In the genomic region with DNA sequence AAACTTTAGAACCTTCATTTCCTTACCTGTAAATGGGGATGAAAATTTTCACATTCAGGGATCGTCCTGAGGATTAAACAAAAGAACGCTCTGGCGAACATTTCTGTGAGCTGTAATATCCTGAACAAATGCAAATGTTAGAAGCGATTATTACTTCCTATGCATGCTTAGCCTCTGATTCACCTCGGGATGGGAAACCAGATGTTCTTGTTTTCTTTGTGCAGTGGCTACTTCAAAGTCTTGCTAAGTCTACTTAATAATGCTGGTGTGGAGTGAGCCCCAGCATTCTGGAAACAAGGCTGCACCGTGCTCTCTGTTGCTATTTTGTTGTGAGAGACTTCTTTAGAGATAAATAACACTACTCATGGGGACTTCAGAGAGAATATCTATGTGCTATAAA, we compare ENCODE assay signal across 1 cellular context.
TF ChIP-seq lines count a peak whose summit lies in the region.

No MANE protein-coding gene starts in this region.

TF ChIP-seq in IMR-90, 13 proteins besides CTCF, POLR2A, EP300 and RAD21 (continued from another document):
- no peak for TF ChIP-seq CEBPB (IDR thresholded peaks at IDR 0.05; ENCODE audit: low read depth, low read length)
